In the genomic region with DNA sequence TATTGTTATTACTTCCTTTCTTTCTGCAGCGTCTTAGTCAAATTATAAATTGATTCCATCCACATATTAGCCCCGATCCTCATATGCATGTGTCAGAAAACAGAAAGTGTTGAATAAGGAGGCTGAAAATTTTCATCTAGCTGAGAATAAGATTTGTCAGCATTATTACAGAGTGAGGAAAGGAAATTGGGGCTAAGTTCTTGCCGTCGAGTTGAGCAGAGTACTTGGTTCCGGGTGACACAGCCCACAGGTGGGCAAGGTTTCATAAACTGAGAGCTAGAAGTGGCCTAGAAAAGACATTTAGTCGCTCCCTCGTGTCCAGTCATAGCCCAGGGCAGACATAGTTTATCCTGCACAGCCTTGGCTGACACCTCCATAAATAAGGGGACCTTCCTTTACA, we compare ENCODE assay signal across 25 cellular contexts.
"Had no signal": no experiment of that assay in that cellular context is flagged by ENCODE, and none has a peak within 500 bp of the region (broad histone marks: within the 10 kb centered on the region; RNA-seq: fewer than 3 reads in every experiment).

No MANE protein-coding gene starts in this region.

- H3K36me3 ChIP-seq: adrenal gland, ascending aorta, brain microvascular endothelial cell, esophagus muscularis mucosa, gastrocnemius medialis, sigmoid colon, upper lobe of left lung had no signal

- H3K27ac Mint-ChIP-seq: activated CD4-positive, alpha-beta T cell treated with anti-CD3 and anti-CD28 coated beads for 36 hours; activated naive CD8-positive, alpha-beta T cell; activated T-cell treated with anti-CD3 and anti-CD28 coated beads, Interleukin-2, amount 50 U/mL, for 24 hours; activated T-helper 2 cell treated with anti-CD3 and anti-CD28 coated beads, Interferon-gamma antibody, Interleukin-2, Interleukin-4, amounts not matched to agents 10 μg/mL and 5 μg/mL and 100 μg/mL, durations not matched to agents 14 hours and 24 hours and 36 hours; WTC11 had no signal

- H3K27me3 ChIP-seq: adrenal gland, ascending aorta, brain microvascular endothelial cell, esophagus muscularis mucosa, gastrocnemius medialis, sigmoid colon, upper lobe of left lung had no signal

- DNase-seq: activated CD4-positive, alpha-beta T cell treated with anti-CD3 and anti-CD28 coated beads for 36 hours; activated CD4-positive, alpha-beta T cell treated with anti-CD3 and anti-CD28 coated beads, Interleukin-2, amount 50 U/mL, for 48 hours; activated naive CD4-positive, alpha-beta T cell; activated T-cell treated with anti-CD3 and anti-CD28 coated beads, Interleukin-2, amount 50 U/mL, for 24 hours; adrenal gland; brain microvascular endothelial cell; caudate nucleus; gastrocnemius medialis; head of caudate nucleus; islet precursor cell; left colon; mesenchymal stem cell; occipital lobe; sigmoid colon; stimulated activated CD4-positive, alpha-beta T cell treated with anti-CD3 and anti-CD28 coated beads, Interleukin-4, amount 100 ng/mL, for 1 hour; stimulated activated naive CD4-positive, alpha-beta T cell treated with Interleukin-2 at 50 U/mL for 16 hours; T1000; upper lobe of left lung had no signal

- H3K27me3 Mint-ChIP-seq: activated T-cell treated with anti-CD3 and anti-CD28 coated beads, Interleukin-2, amount 50 U/mL, for 24 hours had no signal

- H3K9me3 ChIP-seq: adrenal gland, ascending aorta, esophagus muscularis mucosa, gastrocnemius medialis, sigmoid colon, upper lobe of left lung had no signal

- H3K4me3 Mint-ChIP-seq: activated CD4-positive, alpha-beta T cell treated with anti-CD3 and anti-CD28 coated beads for 36 hours; activated naive CD8-positive, alpha-beta T cell; activated T-cell treated with anti-CD3 and anti-CD28 coated beads, Interleukin-2, amount 50 U/mL, for 24 hours; neural crest cell; WTC11 had no signal

- H3K27ac ChIP-seq: adrenal gland, ascending aorta, brain microvascular endothelial cell, esophagus muscularis mucosa, gastrocnemius medialis, sigmoid colon, upper lobe of left lung had no signal

- H3K4me1 ChIP-seq: adrenal gland, sigmoid colon, upper lobe of left lung had no signal

- ATAC-seq: activated CD4-positive, alpha-beta T cell treated with anti-CD3 and anti-CD28 coated beads for 36 hours; gastrocnemius medialis; left colon; WTC11 had no signal

- H3K4me3 ChIP-seq: adrenal gland, ascending aorta, esophagus muscularis mucosa, gastrocnemius medialis, sigmoid colon, smooth muscle cell, upper lobe of left lung had no signal

- H3K4me2 ChIP-seq: smooth muscle cell had no signal

- H3K9me3 Mint-ChIP-seq: activated T-cell treated with anti-CD3 and anti-CD28 coated beads, Interleukin-2, amount 50 U/mL, for 24 hours; activated T-helper 2 cell treated with anti-CD3 and anti-CD28 coated beads, Interferon-gamma antibody, Interleukin-2, Interleukin-4, amounts not matched to agents 10 μg/mL and 5 μg/mL and 100 μg/mL, durations not matched to agents 14 hours and 24 hours and 36 hours; neural crest cell; WTC11 had no signal

- H3K36me3 Mint-ChIP-seq: activated naive CD8-positive, alpha-beta T cell; WTC11 had no signal
